ENCODE assay signal across 11 cellular contexts in genomic region chr19:4582980-4583842, GRCh38. TPM values are rescaled to one million over a fixed set of nuclear protein-coding genes. Genes with fewer than 3 reads are reported as not detected.
DNase-seq lines count a peak whose midpoint lies in the region; ATAC-seq and TF ChIP-seq lines count a peak whose summit lies in the region.
"Had no signal": no experiment of that assay in that cellular context is flagged by ENCODE, and none has a peak within 500 bp of the region (broad histone marks: within the 10 kb centered on the region; RNA-seq: fewer than 3 reads in every experiment).

No MANE protein-coding gene starts in this region.

- intact Hi-C loops in cardiac septum (cut with DNase I): no loop called here

- peak overlapping the region; percentile 30 for H3K27ac Mint-ChIP-seq in activated naive CD4-positive, alpha-beta T cell treated with anti-CD3 and anti-CD28 coated beads, Interleukin-2, amount 50 U/mL, for 24 hours
- no peak overlapping the region for H3K27ac Mint-ChIP-seq in activated naive CD4-positive, alpha-beta T cell treated with anti-CD3 and anti-CD28 coated beads, Interleukin-2, amount 50 U/mL, for 72 hours
- H3K27ac Mint-ChIP-seq in glutamatergic neuron (ENCODE audit: unreplicated experiment) (peak overlapping the region; percentile 89), type B pancreatic cell (no peak overlapping the region)

- no peaks in the 10 kb centered on the region for H3K9me3 Mint-ChIP-seq in activated naive CD4-positive, alpha-beta T cell treated with anti-CD3 and anti-CD28 coated beads, Interleukin-2, amount 50 U/mL, for 24 hours
- no peaks in the 10 kb centered on the region for H3K9me3 Mint-ChIP-seq in activated naive CD4-positive, alpha-beta T cell treated with anti-CD3 and anti-CD28 coated beads, Interleukin-2, amount 50 U/mL, for 72 hours
- peaks cover 16% of the 10 kb centered on the region for H3K9me3 Mint-ChIP-seq in glutamatergic neuron (ENCODE audit: unreplicated experiment)
- H3K9me3 Mint-ChIP-seq in type B pancreatic cell: no peaks in the 10 kb centered on the region

- no peak for ATAC-seq in activated naive CD4-positive, alpha-beta T cell treated with anti-CD3 and anti-CD28 coated beads, Interleukin-2, amount 50 U/mL, for 72 hours
- ATAC-seq in GM21423 (IDR thresholded peaks at IDR 0.05; ENCODE audit: unreplicated experiment): no peak

- peaks cover 32% of the 10 kb centered on the region for H3K27me3 Mint-ChIP-seq in activated naive CD4-positive, alpha-beta T cell treated with anti-CD3 and anti-CD28 coated beads, Interleukin-2, amount 50 U/mL, for 24 hours
- H3K27me3 Mint-ChIP-seq in glutamatergic neuron (ENCODE audit: unreplicated experiment) (peaks cover 20% of the 10 kb centered on the region), type B pancreatic cell (peaks cover 48% of the 10 kb centered on the region)

- H3K4me3 Mint-ChIP-seq in activated naive CD4-positive, alpha-beta T cell treated with anti-CD3 and anti-CD28 coated beads, Interleukin-2, amount 50 U/mL, for 24 hours: no peak overlapping the region
- H3K4me3 Mint-ChIP-seq in glutamatergic neuron (ENCODE audit: unreplicated experiment) (no peak overlapping the region), type B pancreatic cell (peak overlapping the region; percentile 47)

- TF ChIP-seq CTCF in glutamatergic neuron (IDR thresholded peaks at IDR 0.05; ENCODE audit: partially characterized antibody, unreplicated experiment): no peak
- no peak for TF ChIP-seq CTCF in type B pancreatic cell (conservative IDR thresholded peaks at IDR 0.05)

- DNase-seq in activated naive CD4-positive, alpha-beta T cell treated with anti-CD3 and anti-CD28 coated beads, Interleukin-2, amount 50 U/mL, for 72 hours (ENCODE audit: low spot score in 2 of 2): no peak
- DNase-seq in RPMI7951 (ENCODE audit: low read depth): peak; percentile 81
- DNase-seq in glutamatergic neuron: no peak
- DNase-seq in type B pancreatic cell (ENCODE audit: extremely low spot score, unreplicated experiment): no peak
- DNase-seq in foreskin melanocyte: no peak
- no peak for DNase-seq in cardiac septum (ENCODE audit: low spot score)
- DNase-seq: lower lobe of right lung, small intestine had no signal

- H3K4me1 Mint-ChIP-seq in activated naive CD4-positive, alpha-beta T cell treated with anti-CD3 and anti-CD28 coated beads, Interleukin-2, amount 50 U/mL, for 24 hours: peaks cover 9% of the 10 kb centered on the region
- H3K4me1 Mint-ChIP-seq in glutamatergic neuron (ENCODE audit: low read depth, unreplicated experiment) (peaks cover 19% of the 10 kb centered on the region), type B pancreatic cell (ENCODE audit: unreplicated experiment) (peaks cover 17% of the 10 kb centered on the region)

- H3K36me3 Mint-ChIP-seq in activated naive CD4-positive, alpha-beta T cell treated with anti-CD3 and anti-CD28 coated beads, Interleukin-2, amount 50 U/mL, for 24 hours: no peaks in the 10 kb centered on the region
- H3K36me3 Mint-ChIP-seq in activated naive CD4-positive, alpha-beta T cell treated with anti-CD3 and anti-CD28 coated beads, Interleukin-2, amount 50 U/mL, for 72 hours: peaks cover 0 to 8% of the 10 kb centered on the region in 2 donors
- no peaks in the 10 kb centered on the region for H3K36me3 Mint-ChIP-seq in glutamatergic neuron (ENCODE audit: unreplicated experiment)
- no peaks in the 10 kb centered on the region for H3K36me3 Mint-ChIP-seq in type B pancreatic cell

RNA-seq across cellular contexts. Expression of gene SEMA6B, which starts 23.7 kb away (rescaled TPM):
- not detected for total RNA-seq in activated naive CD4-positive, alpha-beta T cell treated with anti-CD3 and anti-CD28 coated beads, Interleukin-2, amount 50 U/mL, for 72 hours
- 1.1 TPM in 2 replicates for total RNA-seq in RPMI7951 (2014; rRNA removed; shearing (Covaris generic))
- total RNA-seq in glutamatergic neuron (ENCODE audit: unreplicated experiment): 234 TPM
- total RNA-seq in type B pancreatic cell (ENCODE audit: low replicate concordance): 1.7 and 9.5 TPM in 2 replicates
- total RNA-seq in cardiac septum: 7.2 TPM

RNA-seq across cellular contexts. Expression of gene LRG1, which starts 43.4 kb away (rescaled TPM):
- total RNA-seq in activated naive CD4-positive, alpha-beta T cell treated with anti-CD3 and anti-CD28 coated beads, Interleukin-2, amount 50 U/mL, for 72 hours: 1 to 10 TPM in 1 of 2 donors, under 1 TPM in 1; 0.23 to 3.0 TPM
- total RNA-seq in RPMI7951 (2014; rRNA removed; shearing (Covaris generic)): not detected in 2 replicates
- total RNA-seq in glutamatergic neuron (ENCODE audit: unreplicated experiment) (1.0 TPM), type B pancreatic cell (ENCODE audit: low replicate concordance) (0.21 and 1.2 TPM in 2 replicates), cardiac septum (0.43 TPM)
- total RNA-seq: fibroblast of lung had no signal

RNA-seq across cellular contexts. Expression of gene PLIN5, which starts 48.2 kb away (rescaled TPM):
- total RNA-seq in activated naive CD4-positive, alpha-beta T cell treated with anti-CD3 and anti-CD28 coated beads, Interleukin-2, amount 50 U/mL, for 72 hours: under 1 TPM in 1 of 2 donors, not detected in 1; 0.41 TPM
- total RNA-seq in RPMI7951 (2014; rRNA removed; shearing (Covaris generic)): not detected in 2 replicates
- total RNA-seq in glutamatergic neuron (ENCODE audit: unreplicated experiment) (0.54 TPM), type B pancreatic cell (ENCODE audit: low replicate concordance) (1.2 and 4.3 TPM in 2 replicates), cardiac septum (25.1 TPM)
- total RNA-seq: fibroblast of lung had no signal

RNA-seq across cellular contexts. Expression of gene TNFAIP8L1, which starts 56.1 kb away (rescaled TPM):
- 10 to 100 TPM; 25.9 to 31.3 TPM for total RNA-seq in activated naive CD4-positive, alpha-beta T cell treated with anti-CD3 and anti-CD28 coated beads, Interleukin-2, amount 50 U/mL, for 72 hours
- total RNA-seq in RPMI7951 (2014; rRNA removed; shearing (Covaris generic)): 7.7 and 11.8 TPM in 2 replicates
- 23.6 TPM for total RNA-seq in glutamatergic neuron (ENCODE audit: unreplicated experiment)
- total RNA-seq in type B pancreatic cell (ENCODE audit: low replicate concordance): 4.3 and 8.9 TPM in 2 replicates
- 3.6 TPM for total RNA-seq in cardiac septum

Comparison
In these comparisons a context has a peak if more than half of its experiments do, and no peak if none do; other contexts are left out.
1. H3K27ac Mint-ChIP-seq: peak in activated naive CD4-positive, alpha-beta T cell treated with anti-CD3 and anti-CD28 coated beads, Interleukin-2, amount 50 U/mL, for 24 hours (single experiment) and glutamatergic neuron (single experiment); none in activated naive CD4-positive, alpha-beta T cell treated with anti-CD3 and anti-CD28 coated beads, Interleukin-2, amount 50 U/mL, for 72 hours (0 of 2) and type B pancreatic cell (single experiment).
2. RNA of gene SEMA6B, which starts 23.7 kb away (total RNA-seq): 234 TPM in glutamatergic neuron (single experiment); 1.7 to 9.5 TPM in type B pancreatic cell, 7.2 TPM in cardiac septum (single experiment), 1.1 TPM in RPMI7951 and not detected in activated naive CD4-positive, alpha-beta T cell treated with anti-CD3 and anti-CD28 coated beads, Interleukin-2, amount 50 U/mL, for 72 hours; every median in the first group is over 10 times any median in the second.